21 cellular contexts compared by ENCODE assay signal in genomic region chr12:63823040-63823439, GRCh38. TPM values are rescaled to one million over a fixed set of nuclear protein-coding genes. Genes with fewer than 3 reads are reported as not detected.
DNase-seq lines count a peak whose midpoint lies in the region; ATAC-seq, FAIRE-seq and TF ChIP-seq lines count a peak whose summit lies in the region.
"Had no signal": no experiment of that assay in that cellular context is flagged by ENCODE, and none has a peak within 500 bp of the region (broad histone marks: within the 10 kb centered on the region; RNA-seq: fewer than 3 reads in every experiment).

No MANE protein-coding gene starts in this region.

- ATAC-seq in activated CD8-positive, alpha-beta memory T cell treated with anti-CD3 and anti-CD28 coated beads, Interleukin-2, amount 10 ng/mL, durations not matched to agents 7 days and 5 days = peak; percentile 16
- ATAC-seq in upper lobe of right lung = peak; percentile 10
- ATAC-seq in T-helper 17 cell = no peak

- no peak overlapping the region for H3K4ac ChIP-seq in H1 (replicated peaks; ENCODE audit: insufficient read length, low read depth, low read length)

- no peak overlapping the region for H2BK120ac ChIP-seq in H1 (replicated peaks; ENCODE audit: low read depth, low read length)

- H3K27me3 ChIP-seq in H1 (replicated peaks in 1 of 4; ENCODE audit: control insufficient read depth in 3 of 4, extremely low read depth in 1 of 4, insufficient read depth in 3 of 4, low read length in 3 of 4) (no peaks in the 10 kb centered on the region), upper lobe of right lung (no peaks in the 10 kb centered on the region)
- H3K27me3 ChIP-seq: MG63 had no signal

- WGBS in H1 (ENCODE audit: extremely low coverage in 1 of 2, insufficient coverage in 1 of 2, insufficient read length in 1 of 2, insufficient replicate concordance in 2 of 2, low coverage in 1 of 2, low lambda C conversion rate in 2 of 2, missing lambda C conversion rate in 1 of 2), 2 experiments = 84% methylated on average over 6 of the region's 6 CpGs; no CpG with 5 or more reads in 1 of the 2 experiments

- no peak for DNase-seq in activated CD8-positive, alpha-beta memory T cell treated with anti-CD3 and anti-CD28 coated beads, Interleukin-2, amount 10 ng/mL, durations not matched to agents 7 days and 5 days
- DNase-seq in activated CD8-positive, alpha-beta memory T cell treated with anti-CD3 and anti-CD28 coated beads for 24 hours = no peak
- DNase-seq in NCI-H774 (lab: John Stamatoyannopoulos, UW) (peak; percentile 44), H1 (ENCODE audit: low read depth in 1 of 2, low spot score in 2 of 2) (no peak), upper lobe of right lung (no peak), MV-4-11 (lab: John Stamatoyannopoulos, UW) (no peak), DMS153 treated with DMSO at 0.1 percent for 48 hours (lab: John Stamatoyannopoulos, UW; ENCODE audit: unreplicated experiment) (no peak), T-helper 17 cell (no peak)
- DNase-seq: Caco-2; CD4-positive, CD25-positive, alpha-beta regulatory T cell; DMS153; H9; Kasumi-1; MG63; NCI-H1092; NCI-H2029 treated with DMSO at 0.1 percent for 48 hours; NCI-H2171; SHP77 treated with DMSO at 0.1 percent for 48 hours; SK-N-SH had no signal

- no peak overlapping the region for H3K4me3 Mint-ChIP-seq in activated CD8-positive, alpha-beta memory T cell treated with anti-CD3 and anti-CD28 coated beads, Interleukin-2, amount 10 ng/mL, durations not matched to agents 7 days and 5 days
- no peak overlapping the region for H3K4me3 Mint-ChIP-seq in T-helper 17 cell
- H3K4me3 Mint-ChIP-seq: B cell; CD4-positive, CD25-positive, alpha-beta regulatory T cell; H9 had no signal

- H3K4me1 Mint-ChIP-seq in activated CD8-positive, alpha-beta memory T cell treated with anti-CD3 and anti-CD28 coated beads, Interleukin-2, amount 10 ng/mL, durations not matched to agents 7 days and 5 days = peaks cover 9% of the 10 kb centered on the region
- H3K4me1 Mint-ChIP-seq in T-helper 17 cell = peaks cover 5% of the 10 kb centered on the region
- H3K4me1 Mint-ChIP-seq: H9 had no signal

- H4K8ac ChIP-seq in H1 (ENCODE audit: extremely low read depth, insufficient read depth, low read length) = no peak overlapping the region

- CTCF ChIA-PET in activated CD8-positive, alpha-beta memory T cell treated with anti-CD3 and anti-CD28 coated beads, Interleukin-2, amount 10 ng/mL, durations not matched to agents 7 days and 5 days (lab: Charles Lee) = no interaction called here
- CTCF ChIA-PET in H1 (lab: Charles Lee; ENCODE audit: partially characterized antibody) = interaction anchor here (0.9 to 2.1 kb wide), 7 partner anchors 11 to 723 kb away, joined by 3 to 9 read pairs (median 4); no protein-coding TSS in a partner anchor

- H2AK5ac ChIP-seq in H1 (ENCODE audit: low read depth, low read length) = no peak overlapping the region

- no peak for TF ChIP-seq POLR2A in H1 (IDR thresholded peaks at IDR 0.05; ENCODE audit: control extremely low read depth in 1 of 2, low read depth in 2 of 2, low read length in 2 of 2)

- no peaks in the 10 kb centered on the region for H3K79me2 ChIP-seq in H1 (ENCODE audit: control insufficient read depth in 1 of 2, insufficient read depth in 2 of 2, low read length in 2 of 2)

- peak in 1 of 3 experiments; percentile 5; a peak in 1 of 4 replicates for TF ChIP-seq CTCF in H1 (IDR thresholded peaks at IDR 0.05; ENCODE audit: control extremely low read depth in 1 of 3, insufficient read depth in 1 of 3, low read depth in 1 of 3, low read length in 3 of 3)
- TF ChIP-seq CTCF in upper lobe of right lung (IDR thresholded peaks at IDR 0.05) = no peak

- no peak overlapping the region for H3K18ac ChIP-seq in H1 (ENCODE audit: extremely low read depth, low read length)

- H3K9ac ChIP-seq in H1 (replicated peaks in 1 of 4; ENCODE audit: extremely low read depth in 1 of 4, low read depth in 3 of 4, low read length in 3 of 4) = no peak overlapping the region
- H3K9ac ChIP-seq: SK-N-SH had no signal

- no peak overlapping the region for H3K4me2 ChIP-seq in H1 (ENCODE audit: insufficient read depth in 1 of 2, low read depth in 2 of 2, low read length in 2 of 2)
- H3K4me2 ChIP-seq: SK-N-SH had no signal

- H3K9me3 Mint-ChIP-seq in activated CD8-positive, alpha-beta memory T cell treated with anti-CD3 and anti-CD28 coated beads, Interleukin-2, amount 10 ng/mL, durations not matched to agents 7 days and 5 days (ENCODE audit: low read depth) = peaks cover 6% of the 10 kb centered on the region
- H3K9me3 Mint-ChIP-seq: H9 had no signal

- H3K4me3 ChIP-seq in H1 (ENCODE audit: extremely low read depth in 1 of 4, insufficient read depth in 2 of 4, low read depth in 3 of 4, low read length in 4 of 4) (no peak overlapping the region), upper lobe of right lung (no peak overlapping the region)
- H3K4me3 ChIP-seq: MG63 had no signal

- H3K23ac ChIP-seq in H1 (ENCODE audit: insufficient read length) = no peak overlapping the region

- H4K91ac ChIP-seq in H1 (replicated peaks; ENCODE audit: insufficient read length, low read length) = no peak overlapping the region

- POLR2A ChIA-PET in H1 (lab: Charles Lee; ENCODE audit: partially characterized antibody) = no interaction called here

- H3K79me1 ChIP-seq in H1 (ENCODE audit: low read depth, low read length) = no peaks in the 10 kb centered on the region

- no peaks in the 10 kb centered on the region for H4K20me1 ChIP-seq in H1 (replicated peaks in 1 of 2; ENCODE audit: control insufficient read depth in 1 of 2, insufficient read depth in 2 of 2, low read length in 2 of 2)

- intact Hi-C loops in upper lobe of right lung (cut with DNase I) = no loop called here

- TF ChIP-seq EP300 in H1 (IDR thresholded peaks at IDR 0.05; ENCODE audit: borderline replicate concordance in 1 of 2, low read depth in 2 of 2, low read length in 2 of 2) = no peak

- no peak overlapping the region for H4K5ac ChIP-seq in H1 (ENCODE audit: insufficient read length, low read depth, low read length)

- peak; percentile 12 to 46; a peak in 2 of 4 replicates for TF ChIP-seq RAD21 in H1 (IDR thresholded peaks at IDR 0.05 in 1 of 2, conservative IDR thresholded peaks at IDR 0.05 in 1 of 2; ENCODE audit: low read depth in 2 of 2, low read length in 2 of 2)

- no peak overlapping the region for H2BK20ac ChIP-seq in H1 (ENCODE audit: low read length)

- no peaks in the 10 kb centered on the region; the same call in 1 of the 2 replicates for H3K23me2 ChIP-seq in H1 (ENCODE audit: low read depth, low read length)

- H3K4me1 ChIP-seq in H1 (replicated peaks in 1 of 4; ENCODE audit: control insufficient read depth in 3 of 4, insufficient read depth in 4 of 4, low read length in 3 of 4) = no peaks in the 10 kb centered on the region
- no peaks in the 10 kb centered on the region for H3K4me1 ChIP-seq in upper lobe of right lung

- no peak overlapping the region for H2BK5ac ChIP-seq in H1 (ENCODE audit: low read depth, low read length)

- H3K9me3 ChIP-seq in H1 (ENCODE audit: insufficient read depth in 2 of 2, low read depth in 1 of 2, low read length in 1 of 2) (no peaks in the 10 kb centered on the region), upper lobe of right lung (no peaks in the 10 kb centered on the region), T-helper 17 cell (ENCODE audit: control insufficient read depth, low read length, poor library complexity, severe bottlenecking) (no peaks in the 10 kb centered on the region)
- H3K9me3 ChIP-seq: SK-N-SH had no signal

- H3K36me3 ChIP-seq in H1 (ENCODE audit: control insufficient read depth in 2 of 4, insufficient read depth in 4 of 4, low read length in 3 of 4) = no peaks in the 10 kb centered on the region
- H3K36me3 ChIP-seq in upper lobe of right lung = no peaks in the 10 kb centered on the region
- H3K36me3 ChIP-seq: MG63 had no signal

- H2BK12ac ChIP-seq in H1 (ENCODE audit: low read depth, low read length) = no peak overlapping the region

- no peak overlapping the region for H2BK15ac ChIP-seq in H1 (ENCODE audit: low read length)

- H3K36me3 Mint-ChIP-seq in activated CD8-positive, alpha-beta memory T cell treated with anti-CD3 and anti-CD28 coated beads, Interleukin-2, amount 10 ng/mL, durations not matched to agents 7 days and 5 days = peaks cover 7% of the 10 kb centered on the region
- peaks cover 2% of the 10 kb centered on the region for H3K36me3 Mint-ChIP-seq in T-helper 17 cell (ENCODE audit: low read depth)
- H3K36me3 Mint-ChIP-seq: CD4-positive, CD25-positive, alpha-beta regulatory T cell had no signal

- H3K27ac ChIP-seq in H1 (ENCODE audit: low read depth, low read length) (no peak overlapping the region), upper lobe of right lung (no peak overlapping the region)

- H3K27me3 Mint-ChIP-seq in activated CD8-positive, alpha-beta memory T cell treated with anti-CD3 and anti-CD28 coated beads, Interleukin-2, amount 10 ng/mL, durations not matched to agents 7 days and 5 days = peaks cover 7% of the 10 kb centered on the region
- peaks cover 32% of the 10 kb centered on the region for H3K27me3 Mint-ChIP-seq in T-helper 17 cell

- no peak overlapping the region for H3K56ac ChIP-seq in H1 (replicated peaks; ENCODE audit: insufficient read length, low read depth, low read length)

- no peak overlapping the region for H3K27ac Mint-ChIP-seq in activated CD8-positive, alpha-beta memory T cell treated with anti-CD3 and anti-CD28 coated beads, Interleukin-2, amount 10 ng/mL, durations not matched to agents 7 days and 5 days
- no peak overlapping the region for H3K27ac Mint-ChIP-seq in T-helper 17 cell
- H3K27ac Mint-ChIP-seq: B cell; CD4-positive, CD25-positive, alpha-beta regulatory T cell; H9; IgD-negative memory B cell had no signal

- H2AFZ ChIP-seq in H1 (ENCODE audit: low read length) = no peak overlapping the region

- no peak overlapping the region for H3K14ac ChIP-seq in H1 (ENCODE audit: insufficient read length)

- no peak for FAIRE-seq in H1 (lab: Jason Lieb, UNC)

RNA-seq across cellular contexts. Expression of gene SRGAP1, which starts 21.5 kb away (rescaled TPM):
- total RNA-seq in activated CD8-positive, alpha-beta memory T cell treated with anti-CD3 and anti-CD28 coated beads, Interleukin-2, amount 10 ng/mL, durations not matched to agents 7 days and 5 days = under 1 TPM in 1 of 2 experiments, not detected in 1; 0.14 TPM
- 5.5 and 7.3 TPM in 2 replicates for total RNA-seq in H1 (2021; fragmentation: NEBNext Ultra II Directional; extraction: Animal tissue kit (Norgen Biotek cat#: 25700))
- polyA plus RNA-seq in H1 (2011; rRNA removed) = 2.5 and 3.2 TPM in 2 replicates
- 2.2 TPM for polyA plus RNA-seq in H1 (2011; cell fraction: cytosol; rRNA removed)
- 7.3 TPM for polyA plus RNA-seq in H1 (2011; cell fraction: nucleus; rRNA removed)
- polyA plus RNA-seq in H1 (2012, experiment 1 of 2) = 3.1 to 3.7 TPM (median 3.5 TPM) in 4 replicates
- 0.25 TPM for polyA plus RNA-seq in H1 (2012, experiment 2 of 2)
- polyA plus RNA-seq in H1 (2013, experiment 1 of 2) = 5.0 TPM
- 4.6 TPM for polyA plus RNA-seq in H1 (2013, experiment 2 of 2)
- polyA minus RNA-seq in H1 (2011; rRNA and poly(A)+ RNA removed) = 10.0 and 14.0 TPM in 2 replicates
- 5.7 TPM for polyA minus RNA-seq in H1 (2011; cell fraction: cytosol; rRNA and poly(A)+ RNA removed)
- polyA minus RNA-seq in H1 (2011; cell fraction: nucleus; rRNA and poly(A)+ RNA removed) = 19.5 TPM
- 11.4 TPM for total RNA-seq in upper lobe of right lung
- under 1 TPM; 0.05 to 0.13 TPM for total RNA-seq in T-helper 17 cell
- total RNA-seq: CD4-positive, CD25-positive, alpha-beta regulatory T cell had no signal
- polyA plus RNA-seq: IgD-negative memory B cell had no signal

RNA-seq across cellular contexts. Expression of gene RXYLT1, which starts 43.3 kb away (rescaled TPM):
- total RNA-seq in activated CD8-positive, alpha-beta memory T cell treated with anti-CD3 and anti-CD28 coated beads, Interleukin-2, amount 10 ng/mL, durations not matched to agents 7 days and 5 days = 10 to 100 TPM; 13.2 to 19.0 TPM
- 10.9 and 12.3 TPM in 2 replicates for total RNA-seq in H1 (2021; fragmentation: NEBNext Ultra II Directional; extraction: Animal tissue kit (Norgen Biotek cat#: 25700))
- 3.5 and 3.8 TPM in 2 replicates for polyA plus RNA-seq in H1 (2011; rRNA removed)
- 5.6 TPM for polyA plus RNA-seq in H1 (2011; cell fraction: cytosol; rRNA removed)
- 4.7 TPM for polyA plus RNA-seq in H1 (2011; cell fraction: nucleus; rRNA removed)
- 6.0 to 7.5 TPM (median 7.4 TPM) in 4 replicates for polyA plus RNA-seq in H1 (2012, experiment 1 of 2)
- polyA plus RNA-seq in H1 (2012, experiment 2 of 2) = 1.5 TPM
- 15.9 TPM for polyA plus RNA-seq in H1 (2013, experiment 1 of 2)
- 19.3 TPM for polyA plus RNA-seq in H1 (2013, experiment 2 of 2)
- polyA minus RNA-seq in H1 (2011; rRNA and poly(A)+ RNA removed) = 4.1 and 4.8 TPM in 2 replicates
- polyA minus RNA-seq in H1 (2011; cell fraction: cytosol; rRNA and poly(A)+ RNA removed) = 5.5 TPM
- 24.6 TPM for polyA minus RNA-seq in H1 (2011; cell fraction: nucleus; rRNA and poly(A)+ RNA removed)
- total RNA-seq in upper lobe of right lung (13.3 TPM), T-helper 17 cell (1 to 10 TPM; 7.9 to 9.0 TPM)
